38 cellular contexts compared by ENCODE assay signal in genomic region chr6:94498099-94498498, GRCh38.
"Had no signal": no experiment of that assay in that cellular context is flagged by ENCODE, and none has a peak within 500 bp of the region (broad histone marks: within the 10 kb centered on the region; RNA-seq: fewer than 3 reads in every experiment).

No MANE protein-coding gene starts in this region.

- H3K27ac ChIP-seq: ascending aorta, cardiac muscle cell, VCaP had no signal

- H3K9me3 Mint-ChIP-seq: activated CD4-positive, alpha-beta memory T cell treated with anti-CD3 and anti-CD28 coated beads, Interleukin-2, amount 10 ng/mL, durations not matched to agents 7 days and 5 days; activated CD4-positive, alpha-beta T cell treated with anti-CD3 and anti-CD28 coated beads, Interleukin-2, amount 10 ng/mL, durations not matched to agents 7 days and 5 days; activated naive CD4-positive, alpha-beta T cell treated with anti-CD3 and anti-CD28 coated beads, Interleukin-2, amount 10 ng/mL, durations not matched to agents 7 days and 5 days; activated naive CD4-positive, alpha-beta T cell treated with anti-CD3 and anti-CD28 coated beads, Interleukin-2, amount 50 U/mL, for 24 hours; activated naive CD8-positive, alpha-beta T cell treated with anti-CD3 and anti-CD28 coated beads, Interleukin-2, amount 10 ng/mL, durations not matched to agents 7 days and 5 days; brain; T-helper 1 cell treated with Interleukin-12 subunit alpha and Interleukin-12 subunit beta and Interleukin-4 antibody, amounts not matched to agents 30 μg/mL and 1 μg/mL, for 36 hours had no signal

- FAIRE-seq: bronchial epithelial cell, TTC549 had no signal

- H3K36me3 ChIP-seq: ascending aorta, cardiac muscle cell had no signal

- DNase-seq: activated B cell treated with CpG ODN at 0.5 μM for 24 hours; activated CD4-positive, alpha-beta memory T cell treated with anti-CD3 and anti-CD28 coated beads, Interleukin-2, amount 10 ng/mL, durations not matched to agents 7 days and 5 days; activated CD4-positive, alpha-beta T cell treated with anti-CD3 and anti-CD28 coated beads for 1 hour; activated CD4-positive, alpha-beta T cell treated with anti-CD3 and anti-CD28 coated beads for 36 hours; activated CD4-positive, alpha-beta T cell treated with anti-CD3 and anti-CD28 coated beads for 48 hours; activated CD4-positive, alpha-beta T cell treated with anti-CD3 and anti-CD28 coated beads, Interleukin-2, amount 10 ng/mL, durations not matched to agents 7 days and 5 days; activated CD4-positive, alpha-beta T cell treated with anti-CD3 and anti-CD28 coated beads, Interleukin-2, amount 50 U/mL, for 48 hours; activated CD8-positive, alpha-beta memory T cell treated with anti-CD3 and anti-CD28 coated beads for 24 hours; activated CD8-positive, alpha-beta memory T cell treated with anti-CD3 and anti-CD28 coated beads, Interleukin-2, amount 10 ng/mL, durations not matched to agents 7 days and 5 days; activated CD8-positive, alpha-beta memory T cell treated with anti-CD3 and anti-CD28 coated beads, Interleukin-2, amount 50 U/mL, for 48 hours; activated CD8-positive, alpha-beta T cell treated with anti-CD3 and anti-CD28 coated beads, Interleukin-2, amount 10 ng/mL, durations not matched to agents 7 days and 5 days; activated effector memory CD4-positive, alpha-beta T cell treated with Interleukin-2 at 50 U/mL for 16 hours; activated gamma-delta T cell; activated naive CD4-positive, alpha-beta T cell treated with anti-CD3 and anti-CD28 coated beads, Interleukin-2, amount 10 ng/mL, durations not matched to agents 7 days and 5 days; activated naive CD4-positive, alpha-beta T cell treated with Interleukin-2 at 50 U/mL for 16 hours; activated naive CD8-positive, alpha-beta T cell treated with anti-CD3 and anti-CD28 coated beads, Interleukin-2, amount 10 ng/mL, durations not matched to agents 7 days and 5 days; activated naive CD8-positive, alpha-beta T cell treated with anti-CD3 and anti-CD28 coated beads, Interleukin-2, amount 50 U/mL, for 24 hours; activated T-cell treated with anti-CD3 and anti-CD28 coated beads, Interleukin-2, amount 50 U/mL, for 24 hours; activated T-cell treated with anti-CD3 and anti-CD28 coated beads, Interleukin-2, amount 50 U/mL, for 48 hours; amygdala; anterior cingulate cortex; caudate nucleus; cerebellar nuclear complex; T-helper 2 cell; T-helper 9 cell had no signal

- H3K4me3 Mint-ChIP-seq: activated B cell treated with CpG ODN at 0.5 μM for 24 hours; activated CD4-positive, alpha-beta memory T cell treated with anti-CD3 and anti-CD28 coated beads, Interleukin-2, amount 10 ng/mL, durations not matched to agents 7 days and 5 days; activated CD4-positive, alpha-beta T cell treated with anti-CD3 and anti-CD28 coated beads for 36 hours; activated CD4-positive, alpha-beta T cell treated with anti-CD3 and anti-CD28 coated beads, Interleukin-2, amount 10 ng/mL, durations not matched to agents 7 days and 5 days; activated CD8-positive, alpha-beta memory T cell treated with anti-CD3 and anti-CD28 coated beads, Interleukin-2, amount 10 ng/mL, durations not matched to agents 7 days and 5 days; activated CD8-positive, alpha-beta T cell treated with anti-CD3 and anti-CD28 coated beads, Interleukin-2, amount 10 ng/mL, durations not matched to agents 7 days and 5 days; activated naive CD4-positive, alpha-beta T cell treated with anti-CD3 and anti-CD28 coated beads, Interleukin-2, amount 10 ng/mL, durations not matched to agents 7 days and 5 days; activated naive CD4-positive, alpha-beta T cell treated with anti-CD3 and anti-CD28 coated beads, Interleukin-2, amount 50 U/mL, for 24 hours; activated naive CD8-positive, alpha-beta T cell; activated naive CD8-positive, alpha-beta T cell treated with anti-CD3 and anti-CD28 coated beads, Interleukin-2, amount 10 ng/mL, durations not matched to agents 7 days and 5 days; activated naive CD8-positive, alpha-beta T cell treated with anti-CD3 and anti-CD28 coated beads, Interleukin-2, amount 50 U/mL, for 24 hours; activated T-cell treated with anti-CD3 and anti-CD28 coated beads, Interleukin-2, amount 50 U/mL, for 24 hours; brain; central memory CD8-positive, alpha-beta T cell; T-helper 1 cell treated with Interleukin-12 subunit alpha and Interleukin-12 subunit beta and Interleukin-4 antibody, amounts not matched to agents 30 μg/mL and 1 μg/mL, for 36 hours; T-helper 2 cell treated with Interferon-gamma antibody and Interleukin-4, amounts not matched to agents 5 μg/mL and 100 μg/mL, for 36 hours had no signal

- H3K27me3 ChIP-seq: ascending aorta, cardiac muscle cell had no signal

- H3K4me3 ChIP-seq: ascending aorta, cardiac muscle cell had no signal

- H3K27me3 Mint-ChIP-seq: activated B cell treated with CpG ODN at 0.5 μM for 24 hours; activated CD4-positive, alpha-beta memory T cell treated with anti-CD3 and anti-CD28 coated beads, Interleukin-2, amount 10 ng/mL, durations not matched to agents 7 days and 5 days; activated CD4-positive, alpha-beta T cell treated with anti-CD3 and anti-CD28 coated beads for 36 hours; activated CD4-positive, alpha-beta T cell treated with anti-CD3 and anti-CD28 coated beads, Interleukin-2, amount 10 ng/mL, durations not matched to agents 7 days and 5 days; activated CD8-positive, alpha-beta memory T cell treated with anti-CD3 and anti-CD28 coated beads, Interleukin-2, amount 10 ng/mL, durations not matched to agents 7 days and 5 days; activated naive CD4-positive, alpha-beta T cell treated with anti-CD3 and anti-CD28 coated beads, Interleukin-2, amount 10 ng/mL, durations not matched to agents 7 days and 5 days; activated naive CD4-positive, alpha-beta T cell treated with anti-CD3 and anti-CD28 coated beads, Interleukin-2, amount 50 U/mL, for 24 hours; activated naive CD8-positive, alpha-beta T cell; activated naive CD8-positive, alpha-beta T cell treated with anti-CD3 and anti-CD28 coated beads, Interleukin-2, amount 10 ng/mL, durations not matched to agents 7 days and 5 days; activated naive CD8-positive, alpha-beta T cell treated with anti-CD3 and anti-CD28 coated beads, Interleukin-2, amount 50 U/mL, for 24 hours; activated T-cell treated with anti-CD3 and anti-CD28 coated beads, Interleukin-2, amount 50 U/mL, for 24 hours; brain; central memory CD8-positive, alpha-beta T cell had no signal

- H3K36me3 Mint-ChIP-seq: activated CD8-positive, alpha-beta memory T cell treated with anti-CD3 and anti-CD28 coated beads, Interleukin-2, amount 10 ng/mL, durations not matched to agents 7 days and 5 days; activated naive CD4-positive, alpha-beta T cell treated with anti-CD3 and anti-CD28 coated beads, Interleukin-2, amount 10 ng/mL, durations not matched to agents 7 days and 5 days; activated naive CD4-positive, alpha-beta T cell treated with anti-CD3 and anti-CD28 coated beads, Interleukin-2, amount 50 U/mL, for 24 hours; activated naive CD8-positive, alpha-beta T cell; activated naive CD8-positive, alpha-beta T cell treated with anti-CD3 and anti-CD28 coated beads, Interleukin-2, amount 10 ng/mL, durations not matched to agents 7 days and 5 days; brain had no signal

- H3K4me1 ChIP-seq: ascending aorta had no signal

- H3K27ac Mint-ChIP-seq: activated B cell treated with CpG ODN at 0.5 μM for 24 hours; activated CD4-positive, alpha-beta memory T cell treated with anti-CD3 and anti-CD28 coated beads, Interleukin-2, amount 10 ng/mL, durations not matched to agents 7 days and 5 days; activated CD4-positive, alpha-beta T cell treated with anti-CD3 and anti-CD28 coated beads for 36 hours; activated CD4-positive, alpha-beta T cell treated with anti-CD3 and anti-CD28 coated beads, Interleukin-2, amount 10 ng/mL, durations not matched to agents 7 days and 5 days; activated CD8-positive, alpha-beta memory T cell treated with anti-CD3 and anti-CD28 coated beads, Interleukin-2, amount 10 ng/mL, durations not matched to agents 7 days and 5 days; activated CD8-positive, alpha-beta T cell treated with anti-CD3 and anti-CD28 coated beads, Interleukin-2, amount 10 ng/mL, durations not matched to agents 7 days and 5 days; activated naive CD4-positive, alpha-beta T cell treated with anti-CD3 and anti-CD28 coated beads, Interleukin-2, amount 10 ng/mL, durations not matched to agents 7 days and 5 days; activated naive CD4-positive, alpha-beta T cell treated with anti-CD3 and anti-CD28 coated beads, Interleukin-2, amount 50 U/mL, for 24 hours; activated naive CD8-positive, alpha-beta T cell; activated naive CD8-positive, alpha-beta T cell treated with anti-CD3 and anti-CD28 coated beads, Interleukin-2, amount 10 ng/mL, durations not matched to agents 7 days and 5 days; activated naive CD8-positive, alpha-beta T cell treated with anti-CD3 and anti-CD28 coated beads, Interleukin-2, amount 50 U/mL, for 24 hours; activated T-cell treated with anti-CD3 and anti-CD28 coated beads, Interleukin-2, amount 50 U/mL, for 24 hours; activated T-helper 2 cell treated with anti-CD3 and anti-CD28 coated beads, Interferon-gamma antibody, Interleukin-2, Interleukin-4, amounts not matched to agents 10 μg/mL and 5 μg/mL and 100 μg/mL, durations not matched to agents 14 hours and 24 hours and 36 hours; brain; T-helper 1 cell treated with Interleukin-12 subunit alpha and Interleukin-12 subunit beta and Interleukin-4 antibody, amounts not matched to agents 30 μg/mL and 1 μg/mL, for 36 hours; T-helper 2 cell treated with Interferon-gamma antibody and Interleukin-4, amounts not matched to agents 5 μg/mL and 100 μg/mL, for 36 hours had no signal

- ATAC-seq: activated CD4-positive, alpha-beta T cell treated with anti-CD3 and anti-CD28 coated beads for 36 hours; activated CD4-positive, CD25-positive, alpha-beta regulatory T cell treated with anti-CD3 and anti-CD28 coated beads, Interleukin-2, amount 50 U/mL, for 24 hours; activated CD8-positive, alpha-beta memory T cell treated with anti-CD3 and anti-CD28 coated beads, Interleukin-2, amount 10 ng/mL, durations not matched to agents 7 days and 5 days; activated CD8-positive, alpha-beta T cell treated with anti-CD3 and anti-CD28 coated beads, Interleukin-2, amount 10 ng/mL, durations not matched to agents 7 days and 5 days; activated naive CD8-positive, alpha-beta T cell treated with anti-CD3 and anti-CD28 coated beads, Interleukin-2, amount 50 U/mL, for 24 hours had no signal

- H3K4me1 Mint-ChIP-seq: activated B cell treated with CpG ODN at 0.5 μM for 24 hours; activated CD4-positive, alpha-beta memory T cell treated with anti-CD3 and anti-CD28 coated beads, Interleukin-2, amount 10 ng/mL, durations not matched to agents 7 days and 5 days; activated CD4-positive, alpha-beta T cell treated with anti-CD3 and anti-CD28 coated beads for 36 hours; activated CD4-positive, alpha-beta T cell treated with anti-CD3 and anti-CD28 coated beads, Interleukin-2, amount 10 ng/mL, durations not matched to agents 7 days and 5 days; activated CD8-positive, alpha-beta memory T cell treated with anti-CD3 and anti-CD28 coated beads, Interleukin-2, amount 10 ng/mL, durations not matched to agents 7 days and 5 days; activated naive CD4-positive, alpha-beta T cell treated with anti-CD3 and anti-CD28 coated beads, Interleukin-2, amount 10 ng/mL, durations not matched to agents 7 days and 5 days; activated naive CD4-positive, alpha-beta T cell treated with anti-CD3 and anti-CD28 coated beads, Interleukin-2, amount 50 U/mL, for 24 hours; activated naive CD8-positive, alpha-beta T cell treated with anti-CD3 and anti-CD28 coated beads, Interleukin-2, amount 10 ng/mL, durations not matched to agents 7 days and 5 days; activated naive CD8-positive, alpha-beta T cell treated with anti-CD3 and anti-CD28 coated beads, Interleukin-2, amount 50 U/mL, for 24 hours; central memory CD8-positive, alpha-beta T cell had no signal

- H3K9me3 ChIP-seq: ascending aorta had no signal
